ENCODE assay signal across 8 cellular contexts in the genomic region with DNA sequence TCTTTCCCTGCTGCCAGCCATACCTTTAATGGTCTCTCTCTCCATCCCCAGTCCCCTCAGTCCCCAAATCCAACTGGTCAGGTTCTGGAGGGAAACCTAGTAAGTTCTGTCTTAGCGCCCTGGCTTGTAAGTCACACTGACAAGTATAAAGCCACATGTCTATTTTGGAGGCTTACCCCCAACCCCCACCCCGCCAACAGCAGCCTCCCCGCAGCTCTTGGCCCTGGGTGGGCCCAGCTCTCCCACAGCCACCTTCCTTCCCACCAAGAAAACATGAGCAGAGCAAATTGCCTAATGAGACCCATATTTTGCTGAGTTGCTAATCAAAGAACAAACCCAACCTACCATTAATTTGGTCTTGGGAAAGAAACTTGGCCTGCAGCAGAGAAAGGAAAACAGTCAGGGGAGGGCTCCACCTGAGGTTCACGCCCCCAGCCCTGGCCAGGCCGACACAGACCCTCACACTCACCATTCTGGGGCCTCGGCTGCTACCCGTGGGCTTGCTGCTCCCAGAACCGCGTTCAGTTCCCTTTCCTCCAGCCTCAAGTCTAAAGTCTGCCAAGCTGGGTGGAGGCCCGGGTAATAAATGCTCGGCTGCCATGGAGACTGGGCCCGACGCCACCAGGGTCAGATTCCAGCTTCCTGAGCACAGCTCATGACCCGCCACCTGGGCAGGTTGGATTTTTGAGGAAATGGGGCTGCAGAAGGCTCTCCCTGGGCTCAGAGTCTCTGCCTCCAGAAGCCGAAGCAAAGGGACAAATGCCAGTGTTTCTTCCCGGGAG. TPM values are rescaled to one million over a fixed set of nuclear protein-coding genes. Genes with fewer than 3 reads are reported as not detected.
DNase-seq lines count a peak whose midpoint lies in the region; ATAC-seq and TF ChIP-seq lines count a peak whose summit lies in the region.

A gene with protein sequence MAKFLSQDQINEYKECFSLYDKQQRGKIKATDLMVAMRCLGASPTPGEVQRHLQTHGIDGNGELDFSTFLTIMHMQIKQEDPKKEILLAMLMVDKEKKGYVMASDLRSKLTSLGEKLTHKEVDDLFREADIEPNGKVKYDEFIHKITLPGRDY (minus strand): TSS at position 557 of the 782 bp plus-strand sequence. CDS start 85 bp downstream, at position 472.

- no peak for TF ChIP-seq EP300 in esophagus muscularis mucosa (IDR thresholded peaks at IDR 0.05)

- no peak for DNase-seq in CD8-positive, alpha-beta memory T cell
- peak; percentile 66 for DNase-seq in NCI-H2196 (lab: John Stamatoyannopoulos, UW; ENCODE audit: unreplicated experiment)
- DNase-seq in esophagus muscularis mucosa (ENCODE audit: extremely low spot score): no peak
- no peak for DNase-seq in NCI-H187 (lab: John Stamatoyannopoulos, UW)
- no peak for DNase-seq in NCI-H2107 (lab: John Stamatoyannopoulos, UW)

- H3K27me3 ChIP-seq in CD8-positive, alpha-beta memory T cell (ENCODE audit: insufficient read depth, low read length, poor library complexity, severe bottlenecking): no peaks in the 10 kb centered on the region
- H3K27me3 ChIP-seq in esophagus muscularis mucosa: no peaks in the 10 kb centered on the region
- H3K27me3 ChIP-seq in neutrophil: no peaks in the 10 kb centered on the region

- H3K9me3 Mint-ChIP-seq in CD8-positive, alpha-beta memory T cell: no peaks in the 10 kb centered on the region

- ATAC-seq in HG03432 (IDR thresholded peaks at IDR 0.05; ENCODE audit: unreplicated experiment) (no peak), GM21825 (IDR thresholded peaks at IDR 0.05; ENCODE audit: unreplicated experiment) (no peak)

- 38% methylated on average over 16 of the region's 16 CpGs for WGBS in esophagus muscularis mucosa

- H3K27ac Mint-ChIP-seq in CD8-positive, alpha-beta memory T cell: peak within 1 kb of the TSS in 2 of 8 donors; percentile 12 to 75

- TF ChIP-seq CTCF in esophagus muscularis mucosa (IDR thresholded peaks at IDR 0.05): no peak
- no peak for TF ChIP-seq CTCF in neutrophil (IDR thresholded peaks at IDR 0.05)

- intact Hi-C loops in esophagus muscularis mucosa (cut with DNase I): no loop called here

- H3K9me3 ChIP-seq in CD8-positive, alpha-beta memory T cell (ENCODE audit: low read length): no peaks in the 10 kb centered on the region
- no peaks in the 10 kb centered on the region for H3K9me3 ChIP-seq in esophagus muscularis mucosa
- H3K9me3 ChIP-seq in neutrophil: no peaks in the 10 kb centered on the region

- POLR2A ChIA-PET in CD8-positive, alpha-beta memory T cell (lab: Charles Lee): no interaction called here

- H3K4me3 Mint-ChIP-seq in CD8-positive, alpha-beta memory T cell: peak within 1 kb of the TSS in 2 of 7 donors; percentile 36 to 64

- peaks cover 6 to 9% (median 7%) of the 10 kb centered on the region in 3 donors for H3K4me1 Mint-ChIP-seq in CD8-positive, alpha-beta memory T cell

- no peak within 1 kb of the TSS for H3K4me3 ChIP-seq in CD8-positive, alpha-beta memory T cell (ENCODE audit: low read length)
- H3K4me3 ChIP-seq in esophagus muscularis mucosa (peak within 1 kb of the TSS; percentile 42 to 53 (median 49)), neutrophil (ENCODE audit: low read depth in 1 of 2, low read length in 1 of 2) (peak within 1 kb of the TSS; percentile 64 to 65)

- H3K36me3 Mint-ChIP-seq in CD8-positive, alpha-beta memory T cell: no peaks in the 10 kb centered on the region

- H3K27me3 Mint-ChIP-seq in CD8-positive, alpha-beta memory T cell: no peaks in the 10 kb centered on the region

- no peak for TF ChIP-seq POLR2A in esophagus muscularis mucosa (IDR thresholded peaks at IDR 0.05; ENCODE audit: low read depth)

- H3K4me1 ChIP-seq in CD8-positive, alpha-beta memory T cell (ENCODE audit: insufficient read depth, low read length): no peaks in the 10 kb centered on the region
- peaks cover 27 to 80% (median 63%) of the 10 kb centered on the region in 4 donors for H3K4me1 ChIP-seq in esophagus muscularis mucosa
- H3K4me1 ChIP-seq in neutrophil (ENCODE audit: control insufficient read depth in 1 of 2, insufficient read depth in 1 of 2, low read depth in 1 of 2, low read length in 1 of 2): peaks cover 64 to 67% of the 10 kb centered on the region in 2 experiments

- no peaks in the 10 kb centered on the region for H3K36me3 ChIP-seq in CD8-positive, alpha-beta memory T cell (ENCODE audit: insufficient read depth, low read length)
- no peaks in the 10 kb centered on the region for H3K36me3 ChIP-seq in esophagus muscularis mucosa
- H3K36me3 ChIP-seq in neutrophil: no peaks in the 10 kb centered on the region

- H3K27ac ChIP-seq in CD8-positive, alpha-beta memory T cell (ENCODE audit: low read depth, low read length): peak within 1 kb of the TSS; percentile 47
- H3K27ac ChIP-seq in esophagus muscularis mucosa (replicated peaks in 1 of 4) (peak within 1 kb of the TSS; percentile 40 to 70 (median 56)), neutrophil (peak within 1 kb of the TSS; percentile 94)

- CTCF ChIA-PET in CD8-positive, alpha-beta memory T cell (lab: Charles Lee): no interaction called here

RNA-seq across cellular contexts. Expression of the gene that starts here (rescaled TPM):
- total RNA-seq in CD8-positive, alpha-beta memory T cell: 1 to 10 TPM; 4.9 to 6.4 TPM
- 0.40 TPM for polyA plus RNA-seq in CD8-positive, alpha-beta memory T cell
- total RNA-seq in esophagus muscularis mucosa: 10 to 100 TPM; 14.2 to 45.8 (median 32.1) TPM
